In the genomic region with DNA sequence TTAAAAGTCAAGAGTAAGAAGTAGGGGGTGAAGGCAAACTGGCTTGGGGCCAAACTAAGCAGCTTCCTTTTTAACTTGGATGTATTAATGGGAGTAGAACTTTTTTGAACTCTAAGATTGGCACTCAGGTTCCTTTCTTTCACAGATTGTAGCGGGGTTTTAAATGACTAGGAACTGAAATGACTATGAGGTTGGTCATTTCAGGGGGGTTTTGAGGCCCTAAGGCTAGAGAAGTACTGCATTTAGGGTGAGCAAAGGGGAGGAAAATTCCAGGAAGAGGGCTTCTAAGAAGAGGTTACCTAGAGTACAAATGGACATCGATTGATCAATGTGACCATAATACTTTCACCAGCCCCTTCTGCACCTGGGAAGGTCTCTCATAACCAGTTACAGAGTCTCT, we compare ENCODE assay signal across 18 cellular contexts.
"Had no signal": no experiment of that assay in that cellular context is flagged by ENCODE, and none has a peak within 500 bp of the region (broad histone marks: within the 10 kb centered on the region; RNA-seq: fewer than 3 reads in every experiment).

No MANE protein-coding gene starts in this region.

- H3K9me3 Mint-ChIP-seq: dendritic cell treated with granulocyte-macrophage colony-stimulating factor and Interleukin-4, amounts not matched to agents 40 ng/mL and 50 ng/mL, for 4 days; effector memory CD8-positive, alpha-beta T cell; stimulated activated naive CD8-positive, alpha-beta T cell treated with anti-CD3 and anti-CD28 coated beads, Interleukin-15, Interleukin-2, amounts not matched to agents 100 ng/mL and 50 ng/mL, for 24 hours had no signal

- H3K27me3 Mint-ChIP-seq: dendritic cell treated with granulocyte-macrophage colony-stimulating factor and Interleukin-4, amounts not matched to agents 40 ng/mL and 50 ng/mL, for 4 days; naive thymus-derived CD4-positive, alpha-beta T cell had no signal

- H3K4me3 ChIP-seq: esophagus muscularis mucosa, gastrocnemius medialis, heart right ventricle, pancreas, testis, tibial nerve had no signal

- H3K36me3 ChIP-seq: esophagus muscularis mucosa, gastrocnemius medialis, heart right ventricle, pancreas, tibial nerve had no signal

- H3K27me3 ChIP-seq: esophagus muscularis mucosa, gastrocnemius medialis, heart right ventricle, pancreas, testis, tibial nerve had no signal

- DNase-seq: effector memory CD8-positive, alpha-beta T cell; gastrocnemius medialis; heart right ventricle; hypothalamus; kidney glomerular epithelial cell; naive thymus-derived CD4-positive, alpha-beta T cell; occipital lobe; pancreas; right cardiac atrium; small intestine; stimulated activated CD4-positive, alpha-beta T cell treated with anti-CD3 and anti-CD28 coated beads, Interleukin-12 subunit alpha, Interleukin-12 subunit beta, amount 100 ng/mL, for 4 hours; testis had no signal

- H3K27ac Mint-ChIP-seq: dendritic cell treated with granulocyte-macrophage colony-stimulating factor and Interleukin-4, amounts not matched to agents 40 ng/mL and 50 ng/mL, for 4 days; progenitor cell of endocrine pancreas; stimulated activated naive CD8-positive, alpha-beta T cell treated with anti-CD3 and anti-CD28 coated beads, Interleukin-15, Interleukin-2, amounts not matched to agents 100 ng/mL and 50 ng/mL, for 24 hours had no signal

- H3K27ac ChIP-seq: epithelial cell of prostate, esophagus muscularis mucosa, gastrocnemius medialis, heart right ventricle, pancreas, testis, tibial nerve had no signal

- H3K9me3 ChIP-seq: gastrocnemius medialis, pancreas, testis had no signal

- ATAC-seq: effector memory CD8-positive, alpha-beta T cell; gastrocnemius medialis; heart right ventricle; naive thymus-derived CD4-positive, alpha-beta T cell; pancreas; right cardiac atrium had no signal

- H3K4me1 ChIP-seq: esophagus muscularis mucosa, gastrocnemius medialis, pancreas, testis had no signal

- H3K4me3 Mint-ChIP-seq: dendritic cell treated with granulocyte-macrophage colony-stimulating factor and Interleukin-4, amounts not matched to agents 40 ng/mL and 50 ng/mL, for 4 days; effector memory CD8-positive, alpha-beta T cell; stimulated activated naive CD8-positive, alpha-beta T cell treated with anti-CD3 and anti-CD28 coated beads, Interleukin-15, Interleukin-2, amounts not matched to agents 100 ng/mL and 50 ng/mL, for 24 hours had no signal
